1 cellular context compared by ENCODE assay signal in genomic region chr6:53651764-53652401, GRCh38.
TF ChIP-seq lines count a peak whose summit lies in the region.

No MANE protein-coding gene starts in this region.

TF ChIP-seq in HepG2, 621 proteins besides CTCF, POLR2A, EP300 and RAD21 (continued from another document and continues in another):
- TF ChIP-seq AFF4 (CRISPR knock-in tag; IDR thresholded peaks at IDR 0.05) (peak; percentile 76; the same call in 1 of the 2 replicates), SRSF1 (optimal IDR thresholded peaks at IDR 0.05; ENCODE audit: low read depth, low read length) (no peak), ZZZ3 (CRISPR knock-in tag; IDR thresholded peaks at IDR 0.05; ENCODE audit: borderline replicate concordance) (no peak; the same call in none of the 2 replicates), FOXA1 (IDR thresholded peaks at IDR 0.05) (no peak), FOXA1 (CRISPR knock-in tag; IDR thresholded peaks at IDR 0.05) (peak; percentile 67), UBTF (CRISPR knock-in tag; IDR thresholded peaks at IDR 0.05) (peak; percentile 99), PRPF4 (IDR thresholded peaks at IDR 0.05; ENCODE audit: low read depth, low read length, poor library complexity, severe bottlenecking) (no peak), MLX (CRISPR knock-in tag; IDR thresholded peaks at IDR 0.05) (peak; percentile 63), SUZ12 (IDR thresholded peaks at IDR 0.05; ENCODE audit: low read depth, low read length) (no peak), ZNF615 (CRISPR knock-in tag; IDR thresholded peaks at IDR 0.05; ENCODE audit: borderline replicate concordance) (no peak; the same call in 1 of the 2 replicates), ZHX2 (IDR thresholded peaks at IDR 0.05; ENCODE audit: low read depth) (peak; percentile 78), ZHX2 (CRISPR knock-in tag; IDR thresholded peaks at IDR 0.05; ENCODE audit: borderline replicate concordance) (peak; percentile 80), NR2C2 (CRISPR knock-in tag; IDR thresholded peaks at IDR 0.05; ENCODE audit: borderline replicate concordance) (peak; percentile 80), ZNF224 (CRISPR knock-in tag; IDR thresholded peaks at IDR 0.05) (peak; percentile 98), ZSCAN21 (CRISPR knock-in tag; IDR thresholded peaks at IDR 0.05; ENCODE audit: borderline replicate concordance) (peak; percentile 99), HMGXB3 (CRISPR knock-in tag; IDR thresholded peaks at IDR 0.05; ENCODE audit: borderline replicate concordance) (peak; percentile 97), ZBTB34 (CRISPR knock-in tag; IDR thresholded peaks at IDR 0.05) (peak; percentile 95), ZMAT3 (CRISPR knock-in tag; conservative IDR thresholded peaks at IDR 0.05) (peak; percentile 100), NCOA1 (CRISPR knock-in tag; IDR thresholded peaks at IDR 0.05) (peak; percentile 94; the same call in 1 of the 2 replicates), ZSCAN5A (CRISPR knock-in tag; IDR thresholded peaks at IDR 0.05; ENCODE audit: borderline replicate concordance) (peak; percentile 94), SCMH1 (CRISPR knock-in tag; IDR thresholded peaks at IDR 0.05; ENCODE audit: borderline replicate concordance) (no peak), PRMT3 (CRISPR knock-in tag; IDR thresholded peaks at IDR 0.05; ENCODE audit: borderline replicate concordance, low read depth) (peak; percentile 99; the same call in 1 of the 2 replicates), ZFP37 (CRISPR knock-in tag; IDR thresholded peaks at IDR 0.05; ENCODE audit: borderline replicate concordance) (peak; percentile 99), ZNF503 (CRISPR knock-in tag; IDR thresholded peaks at IDR 0.05) (peak; percentile 85), ZNF619 (CRISPR knock-in tag; IDR thresholded peaks at IDR 0.05) (peak; percentile 100), MIER2 (CRISPR knock-in tag; IDR thresholded peaks at IDR 0.05) (peak; percentile 83; the same call in 1 of the 2 replicates), KLF12 (CRISPR knock-in tag; IDR thresholded peaks at IDR 0.05; ENCODE audit: borderline replicate concordance) (peak; percentile 97), NBN (conservative IDR thresholded peaks at IDR 0.05) (no peak), GZF1 (CRISPR knock-in tag; IDR thresholded peaks at IDR 0.05) (0 out of 2 replicates have a peak, but pooled peaks have one; percentile 90), ZNF230 (CRISPR knock-in tag; IDR thresholded peaks at IDR 0.05) (peak; percentile 100), ZNF431 (CRISPR knock-in tag; IDR thresholded peaks at IDR 0.05; ENCODE audit: borderline replicate concordance, low read depth) (peak; percentile 99), ELF4 (CRISPR knock-in tag; IDR thresholded peaks at IDR 0.05; ENCODE audit: borderline replicate concordance) (peak; percentile 79)
